In the genomic region with DNA sequence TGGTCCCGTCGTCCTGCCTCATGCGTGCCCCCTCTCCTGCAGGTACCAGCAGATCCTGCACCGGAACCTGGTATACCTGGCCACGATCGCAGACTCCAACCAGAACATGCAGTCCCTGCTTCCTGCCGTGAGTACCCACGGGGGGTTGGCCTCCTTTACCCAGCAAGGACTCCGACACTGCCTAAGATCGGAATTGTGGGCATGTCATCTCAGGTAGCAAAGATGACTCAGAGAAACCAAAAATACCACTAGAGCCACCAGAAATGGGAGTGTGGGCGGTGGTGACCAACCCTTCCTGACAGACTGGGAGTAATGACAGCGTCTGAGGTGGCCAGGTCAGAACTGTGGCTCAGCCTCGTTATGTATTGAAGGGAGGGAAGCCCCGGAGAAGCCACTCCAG, we compare ENCODE assay signal across 10 cellular contexts. TPM values are rescaled to one million over a fixed set of nuclear protein-coding genes. Genes with fewer than 3 reads are reported as not detected.
A peak's percentile ranks its signal among the peaks of the same experiment; 100 is the strongest.
DNase-seq lines count a peak whose midpoint lies in the region; ATAC-seq and TF ChIP-seq lines count a peak whose summit lies in the region.
"Had no signal": no experiment of that assay in that cellular context is flagged by ENCODE, and none has a peak within 500 bp of the region (broad histone marks: within the 10 kb centered on the region; RNA-seq: fewer than 3 reads in every experiment).

No MANE protein-coding gene starts in this region.

- H4K20me1 ChIP-seq in Karpas-422 (ENCODE audit: insufficient read depth, low read depth, low read length) = peaks cover 51% of the 10 kb centered on the region

- H3K9me3 Mint-ChIP-seq in activated CD4-positive, alpha-beta T cell treated with anti-CD3 and anti-CD28 coated beads, Interleukin-2, amount 10 ng/mL, durations not matched to agents 24 days and 14 days = no peaks in the 10 kb centered on the region
- H3K9me3 Mint-ChIP-seq in stimulated activated naive B cell treated with anti-CD40 and anti-IgM and Interleukin-4, amounts not matched to agents 10 μg/mL and 1 μg/mL and 100 μg/mL, for 72 hours = no peaks in the 10 kb centered on the region

- no peak for TF ChIP-seq CTCF in fibroblast of mammary gland (conservative IDR thresholded peaks at IDR 0.05; ENCODE audit: control insufficient read depth, insufficient read depth, low read depth, low read length)
- no peak for TF ChIP-seq CTCF in colonic mucosa (IDR thresholded peaks at IDR 0.05)

- no peaks in the 10 kb centered on the region for H3K9me2 ChIP-seq in Karpas-422 (replicated peaks; ENCODE audit: insufficient read depth, low read length)

- DNase-seq in activated effector memory CD4-positive, alpha-beta T cell treated with anti-CD3 and anti-CD28 coated beads, Interleukin-2, amount 50 U/mL, for 16 hours = peak; percentile 85
- DNase-seq in activated effector memory CD4-positive, alpha-beta T cell treated with Interleukin-2 at 50 U/mL for 16 hours = no peak
- DNase-seq in activated CD4-positive, alpha-beta T cell treated with anti-CD3 and anti-CD28 coated beads, Interleukin-2, amount 10 ng/mL, durations not matched to agents 24 days and 14 days = peak; percentile 75
- DNase-seq in fibroblast of mammary gland (ENCODE audit: low read depth) (peak; percentile 49), colonic mucosa (no peak), NCI-H748 treated with DMSO at 0.1 percent for 48 hours (lab: John Stamatoyannopoulos, UW) (no peak), Karpas-422 (no peak)
- DNase-seq in stimulated activated naive B cell treated with anti-CD40 and anti-IgM and Interleukin-4, amounts not matched to agents 10 μg/mL and 1 μg/mL and 100 μg/mL, for 72 hours = peak; percentile 22
- DNase-seq: NCI-H1417 treated with DMSO at 0.1 percent for 48 hours had no signal

- intact Hi-C loops in activated CD4-positive, alpha-beta T cell treated with anti-CD3 and anti-CD28 coated beads, Interleukin-2, amount 10 ng/mL, durations not matched to agents 24 days and 14 days (cut with micrococcal nuclease) = loop anchor here (2.0 kb wide), 1 partner anchor 23 kb away; a partner anchor contains a TSS
- intact Hi-C loops in colonic mucosa (cut with DNase I) = no loop called here

- H3K4me3 ChIP-seq in fibroblast of mammary gland (ENCODE audit: control insufficient read depth, low read depth, low read length) = no peak overlapping the region
- H3K4me3 ChIP-seq in colonic mucosa = no peak overlapping the region
- no peak overlapping the region for H3K4me3 ChIP-seq in Karpas-422 (ENCODE audit: low read length)
- H3K4me3 ChIP-seq: tibial nerve had no signal

- no peak overlapping the region for H2AFZ ChIP-seq in Karpas-422 (ENCODE audit: low read length)

- H3K36me3 Mint-ChIP-seq in activated CD4-positive, alpha-beta T cell treated with anti-CD3 and anti-CD28 coated beads, Interleukin-2, amount 10 ng/mL, durations not matched to agents 24 days and 14 days (ENCODE audit: low read depth) = peaks cover 31% of the 10 kb centered on the region
- H3K36me3 Mint-ChIP-seq in stimulated activated naive B cell treated with anti-CD40 and anti-IgM and Interleukin-4, amounts not matched to agents 10 μg/mL and 1 μg/mL and 100 μg/mL, for 72 hours = peaks cover 29 to 49% of the 10 kb centered on the region in 2 donors

- H3K9me3 ChIP-seq in colonic mucosa (no peaks in the 10 kb centered on the region), Karpas-422 (ENCODE audit: low read length) (no peaks in the 10 kb centered on the region)
- H3K9me3 ChIP-seq: tibial nerve had no signal

- peak overlapping the region; percentile 88 for H3K27ac Mint-ChIP-seq in activated CD4-positive, alpha-beta T cell treated with anti-CD3 and anti-CD28 coated beads, Interleukin-2, amount 10 ng/mL, durations not matched to agents 24 days and 14 days
- peak overlapping the region; percentile 39 for H3K27ac Mint-ChIP-seq in stimulated activated naive B cell treated with anti-CD40 and anti-IgM and Interleukin-4, amounts not matched to agents 10 μg/mL and 1 μg/mL and 100 μg/mL, for 72 hours

- ATAC-seq in stimulated activated naive B cell treated with anti-CD40 and anti-IgM and Interleukin-4, amounts not matched to agents 10 μg/mL and 1 μg/mL and 100 μg/mL, for 72 hours (replicated peaks) = peak; percentile 38 to 58

- H3K27ac ChIP-seq in colonic mucosa (no peak overlapping the region), Karpas-422 (ENCODE audit: low read length) (no peak overlapping the region)
- H3K27ac ChIP-seq: tibial nerve had no signal

- no peak overlapping the region for H3K9ac ChIP-seq in colonic mucosa (ENCODE audit: low read depth in 2 of 2, low read length in 2 of 2)
- no peak overlapping the region for H3K9ac ChIP-seq in Karpas-422 (ENCODE audit: low read length)

- H3K4me1 Mint-ChIP-seq in activated CD4-positive, alpha-beta T cell treated with anti-CD3 and anti-CD28 coated beads, Interleukin-2, amount 10 ng/mL, durations not matched to agents 24 days and 14 days = peaks cover 14% of the 10 kb centered on the region
- peaks cover 23 to 28% of the 10 kb centered on the region in 2 donors for H3K4me1 Mint-ChIP-seq in stimulated activated naive B cell treated with anti-CD40 and anti-IgM and Interleukin-4, amounts not matched to agents 10 μg/mL and 1 μg/mL and 100 μg/mL, for 72 hours

- H3K36me3 ChIP-seq in colonic mucosa = peaks cover 6% of the 10 kb centered on the region
- H3K36me3 ChIP-seq in Karpas-422 (ENCODE audit: insufficient read depth, low read length) = no peaks in the 10 kb centered on the region

- no peaks in the 10 kb centered on the region for H3K79me2 ChIP-seq in Karpas-422 (ENCODE audit: low read length)

- H3K4me1 ChIP-seq in colonic mucosa (no peaks in the 10 kb centered on the region), Karpas-422 (ENCODE audit: low read length) (peaks cover 36% of the 10 kb centered on the region)

- H3K27me3 ChIP-seq in colonic mucosa (no peaks in the 10 kb centered on the region), Karpas-422 (ENCODE audit: low read length) (no peaks in the 10 kb centered on the region)
- H3K27me3 ChIP-seq: tibial nerve had no signal

- peak overlapping the region; percentile 24 for H3K4me3 Mint-ChIP-seq in activated CD4-positive, alpha-beta T cell treated with anti-CD3 and anti-CD28 coated beads, Interleukin-2, amount 10 ng/mL, durations not matched to agents 24 days and 14 days
- no peak overlapping the region for H3K4me3 Mint-ChIP-seq in stimulated activated naive B cell treated with anti-CD40 and anti-IgM and Interleukin-4, amounts not matched to agents 10 μg/mL and 1 μg/mL and 100 μg/mL, for 72 hours

- H3K4me2 ChIP-seq in Karpas-422 (ENCODE audit: low read depth, low read length, poor library complexity, severe bottlenecking) = no peak overlapping the region

- peaks cover 1% of the 10 kb centered on the region for H3K27me3 Mint-ChIP-seq in activated CD4-positive, alpha-beta T cell treated with anti-CD3 and anti-CD28 coated beads, Interleukin-2, amount 10 ng/mL, durations not matched to agents 24 days and 14 days
- H3K27me3 Mint-ChIP-seq in stimulated activated naive B cell treated with anti-CD40 and anti-IgM and Interleukin-4, amounts not matched to agents 10 μg/mL and 1 μg/mL and 100 μg/mL, for 72 hours = no peaks in the 10 kb centered on the region

RNA-seq across cellular contexts. Expression of a gene that starts 16.3 kb away (rescaled TPM):
- total RNA-seq in activated CD4-positive, alpha-beta T cell treated with anti-CD3 and anti-CD28 coated beads, Interleukin-2, amount 10 ng/mL, durations not matched to agents 24 days and 14 days = 26.7 and 29.0 TPM in 2 replicates
- 10 to 100 TPM; 10.1 to 17.7 TPM for total RNA-seq in colonic mucosa
- 12.3 and 13.1 TPM in 2 replicates for total RNA-seq in Karpas-422 (2014; rRNA removed; shearing (Covaris generic); ENCODE audit: low replicate concordance)

RNA-seq across cellular contexts. Expression of a gene that starts 16.6 kb away (rescaled TPM):
- 434 and 449 TPM in 2 replicates for total RNA-seq in activated CD4-positive, alpha-beta T cell treated with anti-CD3 and anti-CD28 coated beads, Interleukin-2, amount 10 ng/mL, durations not matched to agents 24 days and 14 days
- total RNA-seq in colonic mucosa = 100 to 1,000 TPM; 164 to 315 TPM
- 181 and 259 TPM in 2 replicates for total RNA-seq in Karpas-422 (2014; rRNA removed; shearing (Covaris generic); ENCODE audit: low replicate concordance)

RNA-seq across cellular contexts. Expression of a gene that starts 23.0 kb away (rescaled TPM):
- 43.0 and 44.4 TPM in 2 replicates for total RNA-seq in activated CD4-positive, alpha-beta T cell treated with anti-CD3 and anti-CD28 coated beads, Interleukin-2, amount 10 ng/mL, durations not matched to agents 24 days and 14 days
- total RNA-seq in colonic mucosa = 10 to 100 TPM; 30.4 to 46.7 TPM
- total RNA-seq in Karpas-422 (2014; rRNA removed; shearing (Covaris generic); ENCODE audit: low replicate concordance) = 20.2 and 31.5 TPM in 2 replicates

RNA-seq across cellular contexts. Expression of a gene that starts 37.6 kb away (rescaled TPM):
- total RNA-seq in activated CD4-positive, alpha-beta T cell treated with anti-CD3 and anti-CD28 coated beads, Interleukin-2, amount 10 ng/mL, durations not matched to agents 24 days and 14 days = 44.0 and 45.3 TPM in 2 replicates
- total RNA-seq in colonic mucosa = 10 to 100 TPM; 38.6 to 38.8 TPM
- total RNA-seq in Karpas-422 (2014; rRNA removed; shearing (Covaris generic); ENCODE audit: low replicate concordance) = 16.1 and 32.3 TPM in 2 replicates

Comparison
In these comparisons a context has a peak if more than half of its experiments do, and no peak if none do; other contexts are left out.
1. DNase-seq: peak in activated effector memory CD4-positive, alpha-beta T cell treated with anti-CD3 and anti-CD28 coated beads, Interleukin-2, amount 50 U/mL, for 16 hours (single experiment), activated CD4-positive, alpha-beta T cell treated with anti-CD3 and anti-CD28 coated beads, Interleukin-2, amount 10 ng/mL, durations not matched to agents 24 days and 14 days (single experiment), fibroblast of mammary gland (single experiment) and stimulated activated naive B cell treated with anti-CD40 and anti-IgM and Interleukin-4, amounts not matched to agents 10 μg/mL and 1 μg/mL and 100 μg/mL, for 72 hours (single experiment); none in activated effector memory CD4-positive, alpha-beta T cell treated with Interleukin-2 at 50 U/mL for 16 hours (single experiment), colonic mucosa (single experiment), NCI-H748 treated with DMSO at 0.1 percent for 48 hours (single experiment) and Karpas-422 (single experiment).